ENCODE assay signal across 9 cellular contexts in the genomic region with DNA sequence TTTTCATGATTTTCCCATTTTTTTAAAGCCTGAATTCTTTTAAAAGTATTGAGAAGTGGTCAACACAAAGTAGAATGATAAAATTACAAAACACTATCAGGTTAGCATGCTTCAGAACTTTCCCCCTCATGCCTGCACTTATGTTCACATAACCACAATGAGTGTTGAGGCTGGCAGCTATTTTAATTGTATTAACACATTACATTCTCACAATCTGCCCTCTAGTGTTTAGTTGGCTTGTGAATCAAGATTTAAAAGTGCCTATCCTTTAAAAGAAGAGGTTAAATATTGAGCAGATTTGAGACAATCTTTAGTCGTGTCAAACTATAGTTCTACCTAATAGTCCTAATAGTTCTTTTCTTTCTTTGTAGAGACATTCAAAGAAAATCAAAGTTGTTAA.
DNase-seq lines count a peak whose midpoint lies in the region; ATAC-seq, FAIRE-seq and TF ChIP-seq lines count a peak whose summit lies in the region.
"Had no signal": no experiment of that assay in that cellular context is flagged by ENCODE, and none has a peak within 500 bp of the region (broad histone marks: within the 10 kb centered on the region; RNA-seq: fewer than 3 reads in every experiment).

No MANE protein-coding gene starts in this region.

- H3K36me3 Mint-ChIP-seq in natural killer cell treated with Interleukin-12 subunit alpha and Interleukin-12 subunit beta and Interleukin-15 and Interleukin-18, amount 100 ng/mL, for 72 hours = no peaks in the 10 kb centered on the region
- no peaks in the 10 kb centered on the region for H3K36me3 Mint-ChIP-seq in natural killer cell

- peak overlapping the region; percentile 66 to 83 for H3K27ac Mint-ChIP-seq in natural killer cell treated with Interleukin-12 subunit alpha and Interleukin-12 subunit beta and Interleukin-15 and Interleukin-18, amount 100 ng/mL, for 72 hours
- H3K27ac Mint-ChIP-seq in natural killer cell = no peak overlapping the region

- intact Hi-C loops in natural killer cell (cut with micrococcal nuclease) = no loop called here

- TF ChIP-seq CTCF in natural killer cell (IDR thresholded peaks at IDR 0.05) = no peak
- no peak for TF ChIP-seq CTCF in GM20000 (IDR thresholded peaks at IDR 0.05; ENCODE audit: extremely low read depth, missing control alignments)

- ATAC-seq in natural killer cell treated with Interleukin-12 subunit alpha and Interleukin-12 subunit beta and Interleukin-15 and Interleukin-18, amount 100 ng/mL, for 72 hours = no peak
- ATAC-seq in natural killer cell (no peak), GM19035 (IDR thresholded peaks at IDR 0.05; ENCODE audit: unreplicated experiment) (no peak)

- peak; percentile 74 for FAIRE-seq in RCC 7860 (lab: Jason Lieb, UNC)

- H3K27me3 Mint-ChIP-seq in natural killer cell treated with Interleukin-12 subunit alpha and Interleukin-12 subunit beta and Interleukin-15 and Interleukin-18, amount 100 ng/mL, for 72 hours = no peaks in the 10 kb centered on the region
- H3K27me3 Mint-ChIP-seq in natural killer cell (ENCODE audit: low read depth in 2 of 2) = no peaks in the 10 kb centered on the region

- no peak for DNase-seq in natural killer cell treated with Interleukin-12 subunit alpha and Interleukin-12 subunit beta and Interleukin-15 and Interleukin-18, amount 100 ng/mL, for 72 hours (ENCODE audit: low spot score)
- DNase-seq in natural killer cell (no peak), RCC 7860 (ENCODE audit: low spot score) (peak; percentile 36), fibroblast of gingiva (ENCODE audit: low read depth) (peak; percentile 12), MV-4-11 (lab: John Stamatoyannopoulos, UW) (no peak), GM20000 (ENCODE audit: low spot score) (no peak), SKM-1 treated with dmso at 0.1 percent for 144 hours (lab: John Stamatoyannopoulos, UW; ENCODE audit: unreplicated experiment) (no peak)
- DNase-seq: T-helper 9 cell had no signal

- H3K9me3 Mint-ChIP-seq in natural killer cell treated with Interleukin-12 subunit alpha and Interleukin-12 subunit beta and Interleukin-15 and Interleukin-18, amount 100 ng/mL, for 72 hours = no peaks in the 10 kb centered on the region
- H3K9me3 Mint-ChIP-seq in natural killer cell = no peaks in the 10 kb centered on the region

- no peak overlapping the region for H3K4me3 Mint-ChIP-seq in natural killer cell treated with Interleukin-12 subunit alpha and Interleukin-12 subunit beta and Interleukin-15 and Interleukin-18, amount 100 ng/mL, for 72 hours
- H3K4me3 Mint-ChIP-seq in natural killer cell = no peak overlapping the region

- H3K4me1 Mint-ChIP-seq in natural killer cell treated with Interleukin-12 subunit alpha and Interleukin-12 subunit beta and Interleukin-15 and Interleukin-18, amount 100 ng/mL, for 72 hours (ENCODE audit: low read depth in 2 of 2) = peaks cover 13 to 24% of the 10 kb centered on the region in 2 donors
- H3K4me1 Mint-ChIP-seq in natural killer cell = peaks cover 0 to 6% of the 10 kb centered on the region in 2 donors

Comparison
In these comparisons a context has a peak if more than half of its experiments do, and no peak if none do; other contexts are left out.
1. H3K27ac Mint-ChIP-seq: peak in natural killer cell treated with Interleukin-12 subunit alpha and Interleukin-12 subunit beta and Interleukin-15 and Interleukin-18, amount 100 ng/mL, for 72 hours (2 of 2); none in natural killer cell (0 of 2).
2. DNase-seq: peak in RCC 7860 (single experiment) and fibroblast of gingiva (single experiment); none in natural killer cell treated with Interleukin-12 subunit alpha and Interleukin-12 subunit beta and Interleukin-15 and Interleukin-18, amount 100 ng/mL, for 72 hours (single experiment), natural killer cell (single experiment), MV-4-11 (single experiment), GM20000 (single experiment) and SKM-1 treated with dmso at 0.1 percent for 144 hours (single experiment).